20 cellular contexts compared by ENCODE assay signal in genomic region chr18:37654711-37655369, GRCh38.
DNase-seq lines count a peak whose midpoint lies in the region; ATAC-seq and TF ChIP-seq lines count a peak whose summit lies in the region.
"Had no signal": no experiment of that assay in that cellular context is flagged by ENCODE, and none has a peak within 500 bp of the region (broad histone marks: within the 10 kb centered on the region; RNA-seq: fewer than 3 reads in every experiment).

No MANE protein-coding gene starts in this region.

- CTCF ChIA-PET in WTC11 (lab: Charles Lee) = interaction anchor here (0.7 to 1.5 kb wide), 3 partner anchors 101 to 1410 kb away, joined by 3 to 5 read pairs (median 4); no protein-coding TSS in a partner anchor

- no peak overlapping the region for H3K27ac Mint-ChIP-seq in WTC11

- H3K4me1 Mint-ChIP-seq in WTC11 = peaks cover 19% of the 10 kb centered on the region
- H3K4me1 Mint-ChIP-seq: CD14-positive monocyte had no signal

- no peaks in the 10 kb centered on the region; the same call in none of the 2 replicates for H3K27me3 Mint-ChIP-seq in WTC11 (ENCODE audit: low read depth)

- H3K36me3 Mint-ChIP-seq in WTC11 = peaks cover 4% of the 10 kb centered on the region; the same call in 1 of the 2 replicates
- H3K36me3 Mint-ChIP-seq: CD14-positive monocyte had no signal

- no peak overlapping the region for H3K4me3 ChIP-seq in esophagus muscularis mucosa
- no peak overlapping the region for H3K4me3 ChIP-seq in mesodermal cell (ENCODE audit: extremely low read depth, insufficient read depth, low read length, poor library complexity, severe bottlenecking)
- H3K4me3 ChIP-seq: K562 had no signal

- peak; percentile 52; the same call in 1 of the 2 replicates for ATAC-seq in WTC11
- ATAC-seq: K562, Panc1 had no signal

- H3K36me3 ChIP-seq in esophagus muscularis mucosa (no peaks in the 10 kb centered on the region), mesodermal cell (ENCODE audit: control insufficient read depth, insufficient read depth, low read length) (no peaks in the 10 kb centered on the region)
- H3K36me3 ChIP-seq: BE2C had no signal

- H3K9me3 ChIP-seq in esophagus muscularis mucosa (peaks cover 0 to 6% (median under 1%) of the 10 kb centered on the region in 4 donors), mesodermal cell (ENCODE audit: control insufficient read depth, low read length) (no peaks in the 10 kb centered on the region)
- H3K9me3 ChIP-seq: BE2C had no signal

- no peak overlapping the region for H3K4me3 Mint-ChIP-seq in WTC11
- H3K4me3 Mint-ChIP-seq: CD14-positive monocyte had no signal

- H3K9me3 Mint-ChIP-seq in WTC11 = peaks cover 10% of the 10 kb centered on the region

- intact Hi-C loops in esophagus muscularis mucosa (cut with DNase I) = no loop called here

- TF ChIP-seq POLR2A in esophagus muscularis mucosa (IDR thresholded peaks at IDR 0.05; ENCODE audit: low read depth) = no peak

- TF ChIP-seq EP300 in esophagus muscularis mucosa (IDR thresholded peaks at IDR 0.05) = no peak

- WGBS in esophagus muscularis mucosa = 88% methylated on average over 4 of the region's 4 CpGs
- 83 to 90% methylated on average over 1 to 3 of the region's 4 CpGs for WGBS in mesodermal cell (ENCODE audit: insufficient coverage in 2 of 2), 2 experiments

- no peak for TF ChIP-seq CTCF in WTC11 (IDR thresholded peaks at IDR 0.05)
- no peak for TF ChIP-seq CTCF in esophagus muscularis mucosa (IDR thresholded peaks at IDR 0.05)

- POLR2A ChIA-PET in WTC11 (lab: Charles Lee) = no interaction called here

- no peak for DNase-seq in WTC11 (ENCODE audit: low spot score)
- peak; percentile 42 for DNase-seq in esophagus muscularis mucosa (ENCODE audit: extremely low spot score)
- DNase-seq in CD1c-positive myeloid dendritic cell (ENCODE audit: extremely low spot score) = no peak
- no peak for DNase-seq in GM03348 (ENCODE audit: low spot score)
- no peak for DNase-seq in NCI-H1048 (lab: John Stamatoyannopoulos, UW)
- no peak for DNase-seq in NCI-H187 (lab: John Stamatoyannopoulos, UW)
- DNase-seq: BE2C, DMS153, DND-41, Kasumi-1, NCI-H1105, NCI-H146, NCI-H2029, NCI-H526 treated with DMSO at 0.1 percent for 48 hours, SHP77 had no signal

- H3K27me3 ChIP-seq in esophagus muscularis mucosa = peaks cover 0 to 6% (median 0%) of the 10 kb centered on the region in 4 donors
- H3K27me3 ChIP-seq: BE2C had no signal

- no peaks in the 10 kb centered on the region for H3K4me1 ChIP-seq in esophagus muscularis mucosa
- peaks cover 24% of the 10 kb centered on the region for H3K4me1 ChIP-seq in mesodermal cell (ENCODE audit: control insufficient read depth, insufficient read depth, low read length, poor library complexity, severe bottlenecking)
- H3K4me1 ChIP-seq: BE2C had no signal

- H3K27ac ChIP-seq in esophagus muscularis mucosa (replicated peaks in 1 of 4) (no peak overlapping the region), mesodermal cell (ENCODE audit: low read depth, low read length, severe bottlenecking) (peak overlapping the region; percentile 78)
- H3K27ac ChIP-seq: RWPE1 had no signal

TF ChIP-seq in WTC11, 78 proteins besides CTCF, POLR2A, EP300 and RAD21:
- TF ChIP-seq MYBL2 (CRISPR knock-in tag; IDR thresholded peaks at IDR 0.05) = no peak
- TF ChIP-seq, protein P1, sequence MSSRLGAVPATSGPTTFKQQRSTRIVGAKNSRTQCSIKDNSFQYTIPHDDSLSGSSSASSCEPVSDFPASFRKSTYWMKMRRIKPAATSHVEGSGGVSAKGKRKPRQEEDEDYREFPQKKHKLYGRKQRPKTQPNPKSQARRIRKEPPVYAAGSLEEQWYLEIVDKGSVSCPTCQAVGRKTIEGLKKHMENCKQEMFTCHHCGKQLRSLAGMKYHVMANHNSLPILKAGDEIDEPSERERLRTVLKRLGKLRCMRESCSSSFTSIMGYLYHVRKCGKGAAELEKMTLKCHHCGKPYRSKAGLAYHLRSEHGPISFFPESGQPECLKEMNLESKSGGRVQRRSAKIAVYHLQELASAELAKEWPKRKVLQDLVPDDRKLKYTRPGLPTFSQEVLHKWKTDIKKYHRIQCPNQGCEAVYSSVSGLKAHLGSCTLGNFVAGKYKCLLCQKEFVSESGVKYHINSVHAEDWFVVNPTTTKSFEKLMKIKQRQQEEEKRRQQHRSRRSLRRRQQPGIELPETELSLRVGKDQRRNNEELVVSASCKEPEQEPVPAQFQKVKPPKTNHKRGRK (CRISPR knock-in tag; IDR thresholded peaks at IDR 0.05; ENCODE audit: borderline replicate concordance) = 0 out of 2 replicates have a peak, but pooled peaks have one; percentile 75
